ENCODE assay signal across 8 cellular contexts in the genomic region with DNA sequence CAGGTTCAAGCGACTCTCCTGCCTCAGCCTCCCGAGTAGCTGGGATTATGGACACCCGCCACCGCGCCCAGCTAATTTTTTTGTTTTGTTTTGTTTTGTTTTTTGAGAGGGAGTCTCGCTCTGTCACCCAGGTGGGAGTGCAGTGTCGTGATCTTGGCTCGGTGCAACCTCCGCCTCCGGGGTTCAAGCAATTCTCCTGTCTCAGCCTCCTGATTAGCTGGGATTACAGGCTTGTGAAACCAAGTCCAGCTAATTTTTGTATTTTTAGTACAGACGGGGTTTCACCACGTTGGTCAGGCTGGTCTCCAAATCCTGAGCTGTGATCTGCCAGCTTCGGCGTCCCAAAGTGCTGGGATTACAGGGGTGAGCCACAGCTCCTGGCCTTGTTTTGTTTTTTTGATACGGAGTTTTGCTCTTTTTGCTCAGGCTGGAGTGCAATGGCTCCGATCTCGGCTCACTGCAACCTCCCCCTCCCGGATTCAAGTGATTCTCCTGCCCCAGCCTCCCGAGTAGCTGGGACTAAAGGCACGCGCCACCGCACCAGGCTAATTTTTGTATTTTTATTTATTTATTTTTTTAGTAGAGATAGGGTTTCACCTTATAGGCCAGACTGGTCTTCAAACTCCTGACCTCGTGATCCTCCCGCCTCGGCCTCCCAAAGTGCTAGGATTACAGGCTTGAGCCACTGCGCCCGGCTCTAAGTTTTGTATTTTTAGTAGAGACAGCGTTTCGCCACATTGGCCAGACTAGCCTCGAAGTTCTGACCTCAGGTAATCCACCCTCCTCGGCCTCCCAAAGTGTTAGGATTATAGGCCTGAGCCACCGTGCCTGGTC. TPM values are rescaled to one million over a fixed set of nuclear protein-coding genes. Genes with fewer than 3 reads are reported as not detected.
DNase-seq lines count a peak whose midpoint lies in the region; TF ChIP-seq lines count a peak whose summit lies in the region.
"Not testable (repeated sequence)": the region's sequence is repeated elsewhere in the genome, so short reads cannot be mapped to it uniquely, and the experiment has no call there.

No MANE protein-coding gene starts in this region.

- TF ChIP-seq CTCF in Caco-2 (IDR thresholded peaks at IDR 0.05; ENCODE audit: insufficient read depth in 1 of 2, low read depth in 1 of 2, low read length in 1 of 2, severe bottlenecking in 1 of 2, unreplicated experiment in 1 of 2); brain microvascular endothelial cell (IDR thresholded peaks at IDR 0.05; ENCODE audit: low read depth, low read length, missing control alignments); fibroblast of villous mesenchyme (IDR thresholded peaks at IDR 0.05; ENCODE audit: insufficient read depth, low read depth, low read length); prostate gland (IDR thresholded peaks at IDR 0.05); transverse colon (IDR thresholded peaks at IDR 0.05): not testable (repeated sequence)

- H3K4me1 ChIP-seq in Caco-2 (peaks cover 14% of the 10 kb centered on the region), Karpas-422 (ENCODE audit: low read length) (peaks cover 30% of the 10 kb centered on the region), transverse colon (peaks cover 0 to 34% (median 21%) of the 10 kb centered on the region in 4 donors)
- H3K4me1 ChIP-seq in mesenchymal stem cell (ENCODE audit: control insufficient read depth, insufficient read depth, low read depth, low read length); prostate gland (replicated peaks): not testable (repeated sequence)

- peaks cover 15% of the 10 kb centered on the region for H3K79me1 ChIP-seq in mesenchymal stem cell (replicated peaks; ENCODE audit: low read length, poor library complexity, severe bottlenecking)

- not testable (repeated sequence) for H3K18ac ChIP-seq in mesenchymal stem cell (ENCODE audit: low read depth in 1 of 2, low read length in 2 of 2)

- H3K4me3 ChIP-seq in Caco-2 (ENCODE audit: low read depth, low read length) (peak overlapping the region; percentile 16), Karpas-422 (ENCODE audit: low read length) (peak overlapping the region; percentile 92), brain microvascular endothelial cell (ENCODE audit: low read depth, low read length) (peak overlapping the region; percentile 60), fibroblast of villous mesenchyme (ENCODE audit: low read depth, low read length) (peak overlapping the region; percentile 46), mesenchymal stem cell (ENCODE audit: insufficient read depth in 1 of 2, low read depth in 1 of 2, low read length in 2 of 2) (peak overlapping the region in 1 of 2 experiments; percentile 83), prostate gland (peak overlapping the region; percentile 31 to 93), transverse colon (peak overlapping the region in 3 of 4 donors; percentile 31 to 50 (median 37))

- not testable (repeated sequence) for H2BK15ac ChIP-seq in mesenchymal stem cell (ENCODE audit: low read depth, poor library complexity, severe bottlenecking)

- H3K9me3 Mint-ChIP-seq in Caco-2 (ENCODE audit: unreplicated experiment); activated CD4-positive, alpha-beta T cell treated with anti-CD3 and anti-CD28 coated beads, Interleukin-2, amount 10 ng/mL, durations not matched to agents 24 days and 14 days: not testable (repeated sequence)

- not testable (repeated sequence) for H3K9me3 ChIP-seq in Caco-2; Karpas-422 (ENCODE audit: low read length); mesenchymal stem cell (ENCODE audit: control insufficient read depth, low read length); prostate gland; transverse colon

- H2BK120ac ChIP-seq in mesenchymal stem cell (ENCODE audit: low read depth, low read length): not testable (repeated sequence)

- H3K4me1 Mint-ChIP-seq in Caco-2 (ENCODE audit: low read depth, unreplicated experiment); activated CD4-positive, alpha-beta T cell treated with anti-CD3 and anti-CD28 coated beads, Interleukin-2, amount 10 ng/mL, durations not matched to agents 24 days and 14 days: not testable (repeated sequence)

- H2BK5ac ChIP-seq in mesenchymal stem cell (ENCODE audit: low read depth, low read length, poor library complexity, severe bottlenecking): not testable (repeated sequence)

- peak overlapping the region; percentile 52 for H4K8ac ChIP-seq in mesenchymal stem cell (ENCODE audit: low read length)

- H3K4me3 Mint-ChIP-seq in Caco-2 (ENCODE audit: unreplicated experiment): peak overlapping the region; percentile 92
- H3K4me3 Mint-ChIP-seq in activated CD4-positive, alpha-beta T cell treated with anti-CD3 and anti-CD28 coated beads, Interleukin-2, amount 10 ng/mL, durations not matched to agents 24 days and 14 days: peak overlapping the region; percentile 87

- not testable (repeated sequence) for H3K23ac ChIP-seq in mesenchymal stem cell (ENCODE audit: low read length in 2 of 2)

- H4K20me1 ChIP-seq in Karpas-422 (ENCODE audit: insufficient read depth, low read depth, low read length): not testable (repeated sequence)

- H3K14ac ChIP-seq in mesenchymal stem cell (ENCODE audit: low read length in 2 of 2): not testable (repeated sequence)

- H3K27me3 ChIP-seq in Caco-2 (replicated peaks; ENCODE audit: control insufficient read depth, insufficient read depth, low read length); Karpas-422 (ENCODE audit: low read length); brain microvascular endothelial cell (replicated peaks); mesenchymal stem cell (ENCODE audit: control insufficient read depth in 1 of 2, insufficient read depth in 1 of 2, low read length in 2 of 2); prostate gland (replicated peaks; ENCODE audit: insufficient read depth); transverse colon: not testable (repeated sequence)

- CTCF ChIA-PET in Caco-2 (lab: Charles Lee): interaction anchor here (0.6 to 2.5 kb wide), 10 partner anchors 16 to 1388 kb away, joined by 3 to 19 read pairs (median 4); partner anchors contain the start of genes ACSS2, ACTL10 and CDK5RAP1

- H3K4me2 ChIP-seq in Karpas-422 (ENCODE audit: low read depth, low read length, poor library complexity, severe bottlenecking): peak overlapping the region; percentile 98
- peak overlapping the region; percentile 88 for H3K4me2 ChIP-seq in mesenchymal stem cell (ENCODE audit: low read length, poor library complexity, severe bottlenecking)

- not testable (repeated sequence) for DNase-seq in Caco-2; Karpas-422; activated CD4-positive, alpha-beta T cell treated with anti-CD3 and anti-CD28 coated beads, Interleukin-2, amount 10 ng/mL, durations not matched to agents 24 days and 14 days; brain microvascular endothelial cell; fibroblast of villous mesenchyme (ENCODE audit: low read depth); mesenchymal stem cell; prostate gland (ENCODE audit: low spot score); transverse colon

- H3K27ac ChIP-seq in Karpas-422 (ENCODE audit: low read length) (peak overlapping the region; percentile 71), brain microvascular endothelial cell (peak overlapping the region; percentile 83), prostate gland (peak overlapping the region; percentile 97 to 98), transverse colon (peak overlapping the region; percentile 90 to 99 (median 99))
- H3K27ac ChIP-seq in mesenchymal stem cell (ENCODE audit: low read length, poor library complexity, severe bottlenecking): not testable (repeated sequence)

- not testable (repeated sequence) for H3K27me3 Mint-ChIP-seq in Caco-2 (ENCODE audit: insufficient read depth, unreplicated experiment); activated CD4-positive, alpha-beta T cell treated with anti-CD3 and anti-CD28 coated beads, Interleukin-2, amount 10 ng/mL, durations not matched to agents 24 days and 14 days

- H3K9ac ChIP-seq in Karpas-422 (ENCODE audit: low read length) (peak overlapping the region; percentile 85), mesenchymal stem cell (ENCODE audit: low read length) (peak overlapping the region; percentile 98)

- intact Hi-C loops in Caco-2 (cut with micrococcal nuclease; ENCODE audit: unreplicated experiment): loop anchor here (1.0 to 2.0 kb wide), 2 partner anchors 18 to 46 kb away; partner anchors contain the start of gene SNTA1
- intact Hi-C loops in activated CD4-positive, alpha-beta T cell treated with anti-CD3 and anti-CD28 coated beads, Interleukin-2, amount 10 ng/mL, durations not matched to agents 24 days and 14 days (cut with micrococcal nuclease): loop anchor here (1.0 kb wide), 2 partner anchors 45 to 177 kb away; partner anchors contain the start of gene ACTL10
- intact Hi-C loops in prostate gland (cut with DNase I); transverse colon (cut with DNase I; ENCODE audit: low total_unique reads): not testable (repeated sequence)

- not testable (repeated sequence) for TF ChIP-seq EP300 in transverse colon (IDR thresholded peaks at IDR 0.05; ENCODE audit: low read depth)

- POLR2A ChIA-PET in Caco-2 (lab: Charles Lee): interaction anchor here (0.6 to 2.2 kb wide), 17 partner anchors 11 to 623 kb away, joined by 3 to 25 read pairs (median 8); partner anchors contain the start of genes ACTL10, CHMP4B, EIF2S2 and SNTA1

- WGBS in mesenchymal stem cell: 96% methylated on average over 27 of the region's 32 CpGs
- 91% methylated on average over 32 of the region's 32 CpGs for WGBS in prostate gland
- 89 to 93% methylated on average over 26 to 32 of the region's 32 CpGs for WGBS in transverse colon (ENCODE audit: low coverage in 1 of 2), 2 donors

- not testable (repeated sequence) for H2AFZ ChIP-seq in Karpas-422 (ENCODE audit: low read length); mesenchymal stem cell (ENCODE audit: low read depth, low read length)

- in situ Hi-C loops in brain microvascular endothelial cell (cut with HindIII; ENCODE audit: low pct_ligation_motif_present, low sequenced_read_pairs); transverse colon (cut with MboI; ENCODE audit: low pct_ligation_motif_present in 1 of 4, low pct_unique_long_range_greater_than_20kb in 1 of 4, low sequenced_read_pairs in 3 of 4): not testable (repeated sequence)

- not testable (repeated sequence) for H2AK5ac ChIP-seq in mesenchymal stem cell (ENCODE audit: low read length, severe bottlenecking)

- not testable (repeated sequence) for H3K4ac ChIP-seq in mesenchymal stem cell (ENCODE audit: low read depth in 1 of 2, low read length in 2 of 2)

- H3K9me2 ChIP-seq in Karpas-422 (replicated peaks; ENCODE audit: insufficient read depth, low read length): not testable (repeated sequence)

- not testable (repeated sequence) for H4K91ac ChIP-seq in mesenchymal stem cell (ENCODE audit: low read length)

- not testable (repeated sequence) for BruUV-seq in Caco-2 (replicated peaks; lab: Mats Ljungman, UMichigan)

- H3K27ac Mint-ChIP-seq in Caco-2 (ENCODE audit: unreplicated experiment): peak overlapping the region; percentile 38
- H3K27ac Mint-ChIP-seq in activated CD4-positive, alpha-beta T cell treated with anti-CD3 and anti-CD28 coated beads, Interleukin-2, amount 10 ng/mL, durations not matched to agents 24 days and 14 days: not testable (repeated sequence)

- TF ChIP-seq POLR2A in prostate gland (IDR thresholded peaks at IDR 0.05); transverse colon (IDR thresholded peaks at IDR 0.05): not testable (repeated sequence)

- peaks cover 38% of the 10 kb centered on the region for H3K79me2 ChIP-seq in Karpas-422 (ENCODE audit: low read length)

- not testable (repeated sequence) for H3K36me3 ChIP-seq in Caco-2 (ENCODE audit: control insufficient read depth, insufficient read depth, low read length); Karpas-422 (ENCODE audit: insufficient read depth, low read length); brain microvascular endothelial cell (replicated peaks); mesenchymal stem cell (ENCODE audit: control insufficient read depth in 1 of 2, insufficient read depth in 2 of 2, low read depth in 1 of 2, low read length in 2 of 2); prostate gland; transverse colon

- peaks cover 25% of the 10 kb centered on the region for H3K36me3 Mint-ChIP-seq in Caco-2 (ENCODE audit: insufficient read depth, unreplicated experiment)
- not testable (repeated sequence) for H3K36me3 Mint-ChIP-seq in activated CD4-positive, alpha-beta T cell treated with anti-CD3 and anti-CD28 coated beads, Interleukin-2, amount 10 ng/mL, durations not matched to agents 24 days and 14 days (ENCODE audit: low read depth)

- not testable (repeated sequence) for H2BK12ac ChIP-seq in mesenchymal stem cell (ENCODE audit: low read length in 2 of 2)

RNA-seq across cellular contexts. Expression of gene CBFA2T2, which starts 1.0 kb away (rescaled TPM):
- total RNA-seq in Caco-2 (2022) (30.6 and 33.3 TPM in 2 replicates), fibroblast of villous mesenchyme (4.8 and 5.6 TPM in 2 replicates), prostate gland (10 to 100 TPM; 40.3 to 54.6 TPM), transverse colon (10 to 100 TPM; 35.8 to 62.3 (median 46.6) TPM)
- total RNA-seq in Karpas-422 (2014; rRNA removed; shearing (Covaris generic); ENCODE audit: low replicate concordance): 47.6 and 54.8 TPM in 2 replicates
- 12.9 TPM in 2 replicates for total RNA-seq in activated CD4-positive, alpha-beta T cell treated with anti-CD3 and anti-CD28 coated beads, Interleukin-2, amount 10 ng/mL, durations not matched to agents 24 days and 14 days
- 6.7 TPM for polyA plus RNA-seq in mesenchymal stem cell (2013, experiment 1 of 2)
- 6.4 TPM for polyA plus RNA-seq in mesenchymal stem cell (2013, experiment 2 of 2)

RNA-seq across cellular contexts. Expression of gene SNTA1, which starts 45.3 kb away (rescaled TPM):
- 13.6 and 15.4 TPM in 2 replicates for total RNA-seq in Caco-2 (2022)
- total RNA-seq in Karpas-422 (2014; rRNA removed; shearing (Covaris generic); ENCODE audit: low replicate concordance): 51.4 and 85.6 TPM in 2 replicates
- 0.91 and 1.0 TPM in 2 replicates for total RNA-seq in activated CD4-positive, alpha-beta T cell treated with anti-CD3 and anti-CD28 coated beads, Interleukin-2, amount 10 ng/mL, durations not matched to agents 24 days and 14 days
- 6.0 and 20.3 TPM in 2 replicates for total RNA-seq in fibroblast of villous mesenchyme
- polyA plus RNA-seq in mesenchymal stem cell (2013, experiment 1 of 2): 14.6 TPM
- polyA plus RNA-seq in mesenchymal stem cell (2013, experiment 2 of 2): 14.4 TPM
- total RNA-seq in prostate gland: 100 to 1,000 TPM in 1 of 2 donors, 10 to 100 TPM in 1; 25.4 to 128 TPM
- 10 to 100 TPM; 10.3 to 21.7 (median 14.5) TPM for total RNA-seq in transverse colon
